8 cellular contexts compared by ENCODE assay signal in genomic region chr1:180229483-180230415, GRCh38. TPM values are rescaled to one million over a fixed set of nuclear protein-coding genes. Genes with fewer than 3 reads are reported as not detected.
A peak's percentile ranks its signal among the peaks of the same experiment; 100 is the strongest.
DNase-seq lines count a peak whose midpoint lies in the region; ATAC-seq, FAIRE-seq and TF ChIP-seq lines count a peak whose summit lies in the region.

Gene LHX4, plus strand, starts transcription at chr1:180230264. Its CDS starts 266 bp downstream, at chr1:180230530.

- no peak for FAIRE-seq in frontal cortex (lab: Jason Lieb, UNC)

- H3K27ac Mint-ChIP-seq in CD8-positive, alpha-beta T cell: no peak within 1 kb of the TSS
- no peak within 1 kb of the TSS for H3K27ac Mint-ChIP-seq in activated CD8-positive, alpha-beta T cell treated with anti-CD3 and anti-CD28 coated beads, Interleukin-2, amount 10 ng/mL, durations not matched to agents 7 days and 5 days

- no peaks in the 10 kb centered on the region for H3K36me3 Mint-ChIP-seq in CD8-positive, alpha-beta T cell
- H3K36me3 Mint-ChIP-seq in activated CD8-positive, alpha-beta T cell treated with anti-CD3 and anti-CD28 coated beads, Interleukin-2, amount 10 ng/mL, durations not matched to agents 7 days and 5 days (ENCODE audit: low read depth): no peaks in the 10 kb centered on the region

- POLR2A ChIA-PET in CD8-positive, alpha-beta T cell (lab: Charles Lee): no interaction called here
- POLR2A ChIA-PET in activated CD8-positive, alpha-beta T cell treated with anti-CD3 and anti-CD28 coated beads, Interleukin-2, amount 10 ng/mL, durations not matched to agents 7 days and 5 days (lab: Charles Lee): no interaction called here

- no peaks in the 10 kb centered on the region for H3K9me3 ChIP-seq in CD8-positive, alpha-beta T cell (ENCODE audit: low read length)

- H3K4me1 ChIP-seq in CD8-positive, alpha-beta T cell (ENCODE audit: insufficient read depth, low read length): peaks cover 20% of the 10 kb centered on the region

- H3K36me3 ChIP-seq in CD8-positive, alpha-beta T cell (ENCODE audit: insufficient read depth, low read length): no peaks in the 10 kb centered on the region

- no peak for DNase-seq in CD8-positive, alpha-beta T cell
- DNase-seq in NCI-H2171 treated with DMSO at 0.1 percent for 48 hours (lab: John Stamatoyannopoulos, UW) (peak; percentile 48), frontal cortex (ENCODE audit: low spot score in 2 of 2) (peak; percentile 51 to 60), omental fat pad (ENCODE audit: low spot score) (no peak)
- DNase-seq in activated CD8-positive, alpha-beta T cell treated with anti-CD3 and anti-CD28 coated beads, Interleukin-2, amount 10 ng/mL, durations not matched to agents 7 days and 5 days: peak; percentile 43

- intact Hi-C loops in CD8-positive, alpha-beta T cell (cut with DNase I, micrococcal nuclease): no loop called here

- no peak for TF ChIP-seq CTCF in CD8-positive, alpha-beta T cell (IDR thresholded peaks at IDR 0.05)
- TF ChIP-seq CTCF in omental fat pad (IDR thresholded peaks at IDR 0.05): no peak

- no peak within 1 kb of the TSS for H3K27ac ChIP-seq in CD8-positive, alpha-beta T cell (ENCODE audit: low read depth, low read length)

- ATAC-seq in CD8-positive, alpha-beta T cell: peak; percentile 30
- peak; percentile 45 for ATAC-seq in GM21515 (IDR thresholded peaks at IDR 0.05; ENCODE audit: unreplicated experiment)
- ATAC-seq in activated CD8-positive, alpha-beta T cell treated with anti-CD3 and anti-CD28 coated beads, Interleukin-2, amount 10 ng/mL, durations not matched to agents 7 days and 5 days: peak; percentile 60
- ATAC-seq in omental fat pad (ENCODE audit: low FRiP score): peak; percentile 58
- no peak for ATAC-seq in HG02970 (IDR thresholded peaks at IDR 0.05; ENCODE audit: low FRiP score, unreplicated experiment)
- no peak for ATAC-seq in HG03095 (IDR thresholded peaks at IDR 0.05; ENCODE audit: unreplicated experiment)

- H3K27me3 ChIP-seq in CD8-positive, alpha-beta T cell (ENCODE audit: insufficient read depth, low read length): peaks cover 54% of the 10 kb centered on the region

- peak within 1 kb of the TSS; percentile 78 for H3K4me3 Mint-ChIP-seq in CD8-positive, alpha-beta T cell
- peak within 1 kb of the TSS; percentile 69 for H3K4me3 Mint-ChIP-seq in activated CD8-positive, alpha-beta T cell treated with anti-CD3 and anti-CD28 coated beads, Interleukin-2, amount 10 ng/mL, durations not matched to agents 7 days and 5 days

- peaks cover 64% of the 10 kb centered on the region for H3K27me3 Mint-ChIP-seq in CD8-positive, alpha-beta T cell (ENCODE audit: low read depth)
- H3K27me3 Mint-ChIP-seq in activated CD8-positive, alpha-beta T cell treated with anti-CD3 and anti-CD28 coated beads, Interleukin-2, amount 10 ng/mL, durations not matched to agents 7 days and 5 days (ENCODE audit: low read depth): peaks cover 70% of the 10 kb centered on the region

- CTCF ChIA-PET in CD8-positive, alpha-beta T cell (lab: Charles Lee): no interaction called here
- CTCF ChIA-PET in activated CD8-positive, alpha-beta T cell treated with anti-CD3 and anti-CD28 coated beads, Interleukin-2, amount 10 ng/mL, durations not matched to agents 7 days and 5 days (lab: Charles Lee): no interaction called here

- no peaks in the 10 kb centered on the region for H3K9me3 Mint-ChIP-seq in CD8-positive, alpha-beta T cell
- no peaks in the 10 kb centered on the region for H3K9me3 Mint-ChIP-seq in activated CD8-positive, alpha-beta T cell treated with anti-CD3 and anti-CD28 coated beads, Interleukin-2, amount 10 ng/mL, durations not matched to agents 7 days and 5 days (ENCODE audit: insufficient read depth)

- peak within 1 kb of the TSS; percentile 50 for H3K4me3 ChIP-seq in CD8-positive, alpha-beta T cell (ENCODE audit: low read depth, low read length)

- peaks cover 28% of the 10 kb centered on the region for H3K4me1 Mint-ChIP-seq in CD8-positive, alpha-beta T cell (ENCODE audit: low read depth)
- H3K4me1 Mint-ChIP-seq in activated CD8-positive, alpha-beta T cell treated with anti-CD3 and anti-CD28 coated beads, Interleukin-2, amount 10 ng/mL, durations not matched to agents 7 days and 5 days (ENCODE audit: low read depth): peaks cover 24% of the 10 kb centered on the region

RNA-seq across cellular contexts. Expression of gene LHX4, which starts in this region (rescaled TPM):
- under 1 TPM in 1 of 2 experiments, not detected in 1; 0.08 TPM for total RNA-seq in CD8-positive, alpha-beta T cell
- not detected for total RNA-seq in activated CD8-positive, alpha-beta T cell treated with anti-CD3 and anti-CD28 coated beads, Interleukin-2, amount 10 ng/mL, durations not matched to agents 7 days and 5 days
- total RNA-seq in frontal cortex (not detected), omental fat pad (under 1 TPM in 2 of 4 donors, not detected in 2; 0.16 to 0.28 TPM)

Comparison
In these comparisons a context has a peak if more than half of its experiments do, and no peak if none do; other contexts are left out.
1. Peak in ATAC-seq and H3K4me3 ChIP-seq in CD8-positive, alpha-beta T cell; RNA of the gene not detected or under 1 TPM.
2. Peak in DNase-seq and ATAC-seq in activated CD8-positive, alpha-beta T cell treated with anti-CD3 and anti-CD28 coated beads, Interleukin-2, amount 10 ng/mL, durations not matched to agents 7 days and 5 days; RNA of the gene not detected or under 1 TPM.
3. Peak in DNase-seq in frontal cortex; RNA of the gene not detected or under 1 TPM.
4. Peak in ATAC-seq in omental fat pad; RNA of the gene not detected or under 1 TPM.